In genomic region chr6:146355521-146356100, GRCh38 we compare ENCODE assay signal across 17 cellular contexts.
DNase-seq lines count a peak whose midpoint lies in the region; ATAC-seq and TF ChIP-seq lines count a peak whose summit lies in the region.
"Had no signal": no experiment of that assay in that cellular context is flagged by ENCODE, and none has a peak within 500 bp of the region (broad histone marks: within the 10 kb centered on the region; RNA-seq: fewer than 3 reads in every experiment).

No MANE protein-coding gene starts in this region.

- H2BK120ac ChIP-seq in H9 (ENCODE audit: low read depth, low read length, poor library complexity, severe bottlenecking), result no peak overlapping the region

- H3T11ph ChIP-seq in H9 (ENCODE audit: low read length), result no peak overlapping the region

- no peak overlapping the region for H2AFZ ChIP-seq in H9 (ENCODE audit: low read length)

- no peaks in the 10 kb centered on the region for H3K79me2 ChIP-seq in H9 (ENCODE audit: insufficient read depth, low read length)

- H2AK5ac ChIP-seq in H9 (ENCODE audit: insufficient read length, low read length), result no peak overlapping the region

- H2BK5ac ChIP-seq in H9 (ENCODE audit: insufficient read length, low read length), result no peak overlapping the region

- H3K23me2 ChIP-seq in H9 (ENCODE audit: insufficient read length, low read depth, low read length, poor library complexity, severe bottlenecking), result no peaks in the 10 kb centered on the region

- H3K27ac Mint-ChIP-seq in H9 (peak overlapping the region in 2 of 3 experiments; percentile 35 to 72; a peak in 5 of 7 replicates), Caco-2 (ENCODE audit: unreplicated experiment) (no peak overlapping the region)
- no peak overlapping the region for H3K27ac Mint-ChIP-seq in activated CD8-positive, alpha-beta memory T cell treated with anti-CD3 and anti-CD28 coated beads, Interleukin-2, amount 10 ng/mL, durations not matched to agents 7 days and 5 days
- H3K27ac Mint-ChIP-seq: CD4-positive, alpha-beta memory T cell had no signal

- H3K27me3 Mint-ChIP-seq in H9 (ENCODE audit: low read depth) (no peaks in the 10 kb centered on the region), Caco-2 (ENCODE audit: insufficient read depth, unreplicated experiment) (peaks cover 8% of the 10 kb centered on the region)
- no peaks in the 10 kb centered on the region for H3K27me3 Mint-ChIP-seq in activated CD8-positive, alpha-beta memory T cell treated with anti-CD3 and anti-CD28 coated beads, Interleukin-2, amount 10 ng/mL, durations not matched to agents 7 days and 5 days
- H3K27me3 Mint-ChIP-seq: CD4-positive, alpha-beta memory T cell had no signal

- no peaks in the 10 kb centered on the region for H4K20me1 ChIP-seq in H9 (ENCODE audit: control insufficient read depth, insufficient read depth, insufficient read length)

- no peak overlapping the region for H4K8ac ChIP-seq in H9 (replicated peaks; ENCODE audit: insufficient read length, low read depth, low read length)

- no peak overlapping the region for H3K18ac ChIP-seq in H9 (ENCODE audit: insufficient read length, low read depth, low read length)

- H4K5ac ChIP-seq in H9 (ENCODE audit: insufficient read length, low read depth, low read length), result no peak overlapping the region

- no TSS peak for BruUV-seq in Caco-2 (replicated peaks; lab: Mats Ljungman, UMichigan)

- no peak overlapping the region for H3K56ac ChIP-seq in H9 (ENCODE audit: insufficient read length, low read depth, low read length)

- no peak overlapping the region for H4K91ac ChIP-seq in H9 (ENCODE audit: insufficient read length, low read depth, low read length)

- no peaks in the 10 kb centered on the region for H3K9me3 ChIP-seq in H9 (ENCODE audit: control insufficient read depth, low read depth, low read length)
- no peaks in the 10 kb centered on the region for H3K9me3 ChIP-seq in Caco-2

- no peak overlapping the region for H3K4ac ChIP-seq in H9 (ENCODE audit: low read depth, low read length)

- no peak overlapping the region for H3K4me3 ChIP-seq in Caco-2 (ENCODE audit: low read depth, low read length)

- H3K27me3 ChIP-seq in H9 (ENCODE audit: insufficient read depth, low read length) (no peaks in the 10 kb centered on the region), Caco-2 (replicated peaks; ENCODE audit: control insufficient read depth, insufficient read depth, low read length) (no peaks in the 10 kb centered on the region)

- POLR2A ChIA-PET in Caco-2 (lab: Charles Lee), result no interaction called here

- no peak overlapping the region for H3K9ac ChIP-seq in H9 (ENCODE audit: extremely low read depth, insufficient read length, low read length)

- TF ChIP-seq CTCF in H9 (conservative IDR thresholded peaks at IDR 0.05) (no peak), Caco-2 (IDR thresholded peaks at IDR 0.05; ENCODE audit: insufficient read depth in 1 of 2, low read depth in 1 of 2, low read length in 1 of 2, severe bottlenecking in 1 of 2, unreplicated experiment in 1 of 2) (no peak)

- no peak for ATAC-seq in activated CD8-positive, alpha-beta memory T cell treated with anti-CD3 and anti-CD28 coated beads, Interleukin-2, amount 10 ng/mL, durations not matched to agents 7 days and 5 days

- H3K4me1 ChIP-seq in H9 (ENCODE audit: insufficient read depth, low read length), result peaks cover 3% of the 10 kb centered on the region; the same call in 1 of the 2 replicates
- H3K4me1 ChIP-seq in Caco-2, result no peaks in the 10 kb centered on the region

- H3K79me1 ChIP-seq in H9 (ENCODE audit: insufficient read depth, low read depth, low read length, poor library complexity, severe bottlenecking), result no peaks in the 10 kb centered on the region

- H3K27ac ChIP-seq in H9 (ENCODE audit: insufficient read length, low read depth, low read length), result no peak overlapping the region

- DNase-seq in H9 (no peak), NCI-H226 (peak; percentile 15), glomerular visceral epithelial cell (ENCODE audit: extremely low spot score) (peak; percentile 23), renal cortical epithelial cell (ENCODE audit: low read depth) (peak; percentile 60), GM19238 (ENCODE audit: insufficient read length, low spot score) (no peak), Caco-2 (no peak)
- DNase-seq in activated CD8-positive, alpha-beta memory T cell treated with anti-CD3 and anti-CD28 coated beads, Interleukin-2, amount 10 ng/mL, durations not matched to agents 7 days and 5 days, result no peak
- DNase-seq: CD4-positive, alpha-beta memory T cell; DMS79; NCI-H1105 treated with DMSO at 0.1 percent for 48 hours; NCI-H1694 treated with DMSO at 0.1 percent for 48 hours; NCI-H2107; NCI-H526 treated with DMSO at 0.1 percent for 48 hours; NK-92 treated with Interleukin-12 subunit alpha and Interleukin-12 subunit beta, amount 100 ng/mL, for 24 hours; OCI-M1; RPMI8226; SIG-M5 had no signal

- H3K9me3 Mint-ChIP-seq in H9, result no peaks in the 10 kb centered on the region; a peak in 2 of 5 replicates
- no peaks in the 10 kb centered on the region for H3K9me3 Mint-ChIP-seq in activated CD8-positive, alpha-beta memory T cell treated with anti-CD3 and anti-CD28 coated beads, Interleukin-2, amount 10 ng/mL, durations not matched to agents 7 days and 5 days (ENCODE audit: low read depth)
- H3K9me3 Mint-ChIP-seq in Caco-2 (ENCODE audit: unreplicated experiment), result no peaks in the 10 kb centered on the region

- H2BK15ac ChIP-seq in H9 (ENCODE audit: low read depth, low read length), result no peak overlapping the region

- no peak overlapping the region for H3K23ac ChIP-seq in H9 (ENCODE audit: insufficient read length, low read depth, low read length)

- H3K4me1 Mint-ChIP-seq in H9 (peaks cover 34 to 36% of the 10 kb centered on the region in 2 experiments), Caco-2 (ENCODE audit: low read depth, unreplicated experiment) (no peaks in the 10 kb centered on the region)
- peaks cover 13% of the 10 kb centered on the region for H3K4me1 Mint-ChIP-seq in activated CD8-positive, alpha-beta memory T cell treated with anti-CD3 and anti-CD28 coated beads, Interleukin-2, amount 10 ng/mL, durations not matched to agents 7 days and 5 days
- H3K4me1 Mint-ChIP-seq: CD4-positive, alpha-beta memory T cell had no signal

- WGBS in H9 (ENCODE audit: extremely low coverage, insufficient read length, low lambda C conversion rate), result no CpG with 5 or more reads among the region's 4 CpGs

- no peaks in the 10 kb centered on the region for H3K36me3 ChIP-seq in Caco-2 (ENCODE audit: control insufficient read depth, insufficient read depth, low read length)

- CTCF ChIA-PET in activated CD8-positive, alpha-beta memory T cell treated with anti-CD3 and anti-CD28 coated beads, Interleukin-2, amount 10 ng/mL, durations not matched to agents 7 days and 5 days (lab: Charles Lee), result no interaction called here
- CTCF ChIA-PET in Caco-2 (lab: Charles Lee), result no interaction called here

- intact Hi-C loops in Caco-2 (cut with micrococcal nuclease; ENCODE audit: unreplicated experiment), result no loop called here

- H3K14ac ChIP-seq in H9 (ENCODE audit: insufficient read depth, low read length), result no peak overlapping the region

- no peak overlapping the region for H3K4me2 ChIP-seq in H9 (ENCODE audit: insufficient read depth, insufficient read length, low read length)

- H2BK12ac ChIP-seq in H9 (ENCODE audit: insufficient read length, low read depth, low read length), result no peak overlapping the region

- H3K4me3 Mint-ChIP-seq in H9 (peak overlapping the region in 1 of 2 experiments; percentile 10; a peak in 1 of 5 replicates), Caco-2 (ENCODE audit: unreplicated experiment) (no peak overlapping the region)
- no peak overlapping the region for H3K4me3 Mint-ChIP-seq in activated CD8-positive, alpha-beta memory T cell treated with anti-CD3 and anti-CD28 coated beads, Interleukin-2, amount 10 ng/mL, durations not matched to agents 7 days and 5 days
- H3K4me3 Mint-ChIP-seq: CD4-positive, alpha-beta memory T cell had no signal

- H3K36me3 Mint-ChIP-seq in H9 (ENCODE audit: insufficient read depth in 1 of 3, low read depth in 3 of 3) (no peaks in the 10 kb centered on the region; a peak in 1 of 7 replicates), Caco-2 (ENCODE audit: insufficient read depth, unreplicated experiment) (no peaks in the 10 kb centered on the region)
- H3K36me3 Mint-ChIP-seq in activated CD8-positive, alpha-beta memory T cell treated with anti-CD3 and anti-CD28 coated beads, Interleukin-2, amount 10 ng/mL, durations not matched to agents 7 days and 5 days, result no peaks in the 10 kb centered on the region
- H3K36me3 Mint-ChIP-seq: CD4-positive, alpha-beta memory T cell had no signal

- H2BK20ac ChIP-seq in H9 (ENCODE audit: low read depth, low read length, poor library complexity, severe bottlenecking), result no peak overlapping the region

Comparison
In these comparisons a context has a peak if more than half of its experiments do, and no peak if none do; other contexts are left out.
1. DNase-seq: peak in NCI-H226 (single experiment), glomerular visceral epithelial cell (single experiment) and renal cortical epithelial cell (single experiment); none in H9 (single experiment), activated CD8-positive, alpha-beta memory T cell treated with anti-CD3 and anti-CD28 coated beads, Interleukin-2, amount 10 ng/mL, durations not matched to agents 7 days and 5 days (single experiment), GM19238 (single experiment) and Caco-2 (0 of 2).
2. H3K27ac Mint-ChIP-seq: peak in H9 (2 of 3); none in activated CD8-positive, alpha-beta memory T cell treated with anti-CD3 and anti-CD28 coated beads, Interleukin-2, amount 10 ng/mL, durations not matched to agents 7 days and 5 days (single experiment) and Caco-2 (single experiment).